17 cellular contexts compared by ENCODE assay signal in the genomic region with DNA sequence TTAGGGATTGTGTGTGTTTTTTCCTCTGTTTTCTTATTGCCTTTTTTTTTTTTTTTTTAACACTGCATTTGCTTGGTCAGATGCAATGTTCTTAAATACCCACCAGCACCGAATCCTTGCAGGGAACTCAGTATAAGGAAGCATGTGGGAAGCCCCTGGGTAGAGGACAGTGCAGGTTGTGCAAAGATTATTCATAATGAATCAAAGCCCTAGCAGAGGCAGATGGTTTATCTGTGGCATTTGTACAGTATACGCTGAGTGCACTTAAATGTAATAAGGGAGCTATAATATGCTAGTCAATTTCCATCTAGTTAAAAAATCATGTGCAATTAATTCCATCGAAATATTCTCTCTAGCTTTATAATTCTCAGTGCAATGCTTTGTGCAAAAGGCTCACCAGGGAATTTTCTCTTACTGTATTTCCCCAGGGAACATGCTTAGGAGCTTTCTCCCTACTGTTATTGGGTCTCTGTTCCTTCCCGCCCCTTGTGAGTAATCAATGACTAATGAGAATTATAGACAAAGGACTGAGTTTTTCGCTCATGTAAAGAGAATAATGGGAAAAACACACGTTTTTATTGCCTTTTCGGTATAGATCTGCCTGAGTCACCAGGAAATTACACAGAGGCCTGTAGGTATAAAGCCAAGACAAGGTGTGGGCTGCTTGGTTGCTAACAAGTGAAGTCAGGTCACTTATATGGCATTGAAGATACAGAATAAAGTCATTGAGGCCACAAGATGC.
DNase-seq lines count a peak whose midpoint lies in the region; ATAC-seq and TF ChIP-seq lines count a peak whose summit lies in the region.
"Had no signal": no experiment of that assay in that cellular context is flagged by ENCODE, and none has a peak within 500 bp of the region (broad histone marks: within the 10 kb centered on the region; RNA-seq: fewer than 3 reads in every experiment).

No MANE protein-coding gene starts in this region.

- ATAC-seq in WTC11: no peak
- ATAC-seq: activated CD8-positive, alpha-beta T cell treated with anti-CD3 and anti-CD28 coated beads for 36 hours; heart left ventricle; stimulated activated memory B cell treated with anti-CD40 and anti-IgM and Interleukin-4, amounts not matched to agents 10 μg/mL and 1 μg/mL and 100 μg/mL, for 72 hours; upper lobe of right lung had no signal

- H3K9me3 ChIP-seq in SK-N-MC (ENCODE audit: low read depth, low read length): no peaks in the 10 kb centered on the region
- H3K9me3 ChIP-seq: upper lobe of right lung had no signal

- DNase-seq in AG09309 (ENCODE audit: low read depth) (peak; percentile 63), HS-5 (ENCODE audit: low read depth) (peak; percentile 94), SK-N-MC (ENCODE audit: low read depth, low spot score) (no peak), iris pigment epithelial cell (ENCODE audit: low read depth) (peak; percentile 17), WTC11 (ENCODE audit: low spot score) (no peak), cerebellar nuclear complex (lab: John Stamatoyannopoulos, UW) (no peak), DMS79 (lab: John Stamatoyannopoulos, UW) (no peak), substantia nigra (lab: John Stamatoyannopoulos, UW) (no peak)
- DNase-seq: activated CD8-positive, alpha-beta T cell treated with anti-CD3 and anti-CD28 coated beads for 36 hours; heart left ventricle; KBM-7; kidney glomerular epithelial cell; occipital lobe; upper lobe of right lung had no signal

- TF ChIP-seq CTCF in AG09309 (IDR thresholded peaks at IDR 0.05; ENCODE audit: control insufficient read depth, insufficient read depth, low read depth, low read length, missing control alignments) (no peak), WTC11 (IDR thresholded peaks at IDR 0.05) (no peak)

- peaks cover 75% of the 10 kb centered on the region for H3K9me3 Mint-ChIP-seq in WTC11
- H3K9me3 Mint-ChIP-seq: activated T-helper 1 cell treated with anti-CD3 and anti-CD28 coated beads, Interleukin-12 subunit alpha, Interleukin-12 subunit beta, Interleukin-2, Interleukin-4 antibody, amounts not matched to agents 30 ng/mL and 10 ng/mL and 1 ng/mL, durations not matched to agents 14 hours and 24 hours and 36 hours; stimulated activated memory B cell treated with anti-CD40 and anti-IgM and Interleukin-4, amounts not matched to agents 10 μg/mL and 1 μg/mL and 100 μg/mL, for 72 hours had no signal

- POLR2A ChIA-PET in WTC11 (lab: Charles Lee): no interaction called here

- H3K4me3 ChIP-seq in AG09309 (ENCODE audit: control insufficient read depth, low read depth, low read length) (no peak overlapping the region), SK-N-MC (peak overlapping the region; percentile 42)
- H3K4me3 ChIP-seq: heart left ventricle, skin epidermis, upper lobe of right lung had no signal

- peaks cover 4% of the 10 kb centered on the region; the same call in 1 of the 2 replicates for H3K27me3 Mint-ChIP-seq in WTC11 (ENCODE audit: low read depth)
- H3K27me3 Mint-ChIP-seq: stimulated activated memory B cell treated with anti-CD40 and anti-IgM and Interleukin-4, amounts not matched to agents 10 μg/mL and 1 μg/mL and 100 μg/mL, for 72 hours had no signal

- H3K9ac ChIP-seq in SK-N-MC (ENCODE audit: insufficient read length): no peak overlapping the region

- no peaks in the 10 kb centered on the region for H3K4me1 Mint-ChIP-seq in WTC11
- H3K4me1 Mint-ChIP-seq: stimulated activated memory B cell treated with anti-CD40 and anti-IgM and Interleukin-4, amounts not matched to agents 10 μg/mL and 1 μg/mL and 100 μg/mL, for 72 hours had no signal

- H3K4me3 Mint-ChIP-seq in WTC11: no peak overlapping the region
- H3K4me3 Mint-ChIP-seq: activated CD8-positive, alpha-beta T cell treated with anti-CD3 and anti-CD28 coated beads for 36 hours; activated T-helper 1 cell treated with anti-CD3 and anti-CD28 coated beads, Interleukin-12 subunit alpha, Interleukin-12 subunit beta, Interleukin-2, Interleukin-4 antibody, amounts not matched to agents 30 ng/mL and 10 ng/mL and 1 ng/mL, durations not matched to agents 14 hours and 24 hours and 36 hours; stimulated activated memory B cell treated with anti-CD40 and anti-IgM and Interleukin-4, amounts not matched to agents 10 μg/mL and 1 μg/mL and 100 μg/mL, for 72 hours had no signal

- H3K27ac ChIP-seq in SK-N-MC (peak overlapping the region; percentile 78), substantia nigra (ENCODE audit: low read depth, low read length, poor library complexity, severe bottlenecking) (no peak overlapping the region)
- H3K27ac ChIP-seq: heart left ventricle, skin epidermis, upper lobe of right lung had no signal

- CTCF ChIA-PET in WTC11 (lab: Charles Lee): no interaction called here

- no peak overlapping the region for H3K27ac Mint-ChIP-seq in WTC11
- H3K27ac Mint-ChIP-seq: activated CD8-positive, alpha-beta T cell treated with anti-CD3 and anti-CD28 coated beads for 36 hours; activated T-helper 1 cell treated with anti-CD3 and anti-CD28 coated beads, Interleukin-12 subunit alpha, Interleukin-12 subunit beta, Interleukin-2, Interleukin-4 antibody, amounts not matched to agents 30 ng/mL and 10 ng/mL and 1 ng/mL, durations not matched to agents 14 hours and 24 hours and 36 hours; stimulated activated memory B cell treated with anti-CD40 and anti-IgM and Interleukin-4, amounts not matched to agents 10 μg/mL and 1 μg/mL and 100 μg/mL, for 72 hours had no signal

- H3K36me3 ChIP-seq in SK-N-MC (ENCODE audit: insufficient read depth, low read length): no peaks in the 10 kb centered on the region
- H3K36me3 ChIP-seq: heart left ventricle, upper lobe of right lung had no signal

- peaks cover 57% of the 10 kb centered on the region for H3K36me3 Mint-ChIP-seq in WTC11
- H3K36me3 Mint-ChIP-seq: stimulated activated memory B cell treated with anti-CD40 and anti-IgM and Interleukin-4, amounts not matched to agents 10 μg/mL and 1 μg/mL and 100 μg/mL, for 72 hours had no signal

TF ChIP-seq in WTC11, 78 proteins besides CTCF, POLR2A, EP300 and RAD21:
- no peak for TF ChIP-seq MXD4 (CRISPR knock-in tag; IDR thresholded peaks at IDR 0.05; ENCODE audit: borderline replicate concordance)
- TF ChIP-seq ZNF317 (CRISPR knock-in tag; IDR thresholded peaks at IDR 0.05; ENCODE audit: borderline replicate concordance, low read depth): no peak
- no peak for TF ChIP-seq ELF4 (CRISPR knock-in tag; IDR thresholded peaks at IDR 0.05; ENCODE audit: low read depth)
- TF ChIP-seq IRF2 (CRISPR knock-in tag; IDR thresholded peaks at IDR 0.05; ENCODE audit: borderline replicate concordance, low read depth): no peak
- TF ChIP-seq, protein P1, sequence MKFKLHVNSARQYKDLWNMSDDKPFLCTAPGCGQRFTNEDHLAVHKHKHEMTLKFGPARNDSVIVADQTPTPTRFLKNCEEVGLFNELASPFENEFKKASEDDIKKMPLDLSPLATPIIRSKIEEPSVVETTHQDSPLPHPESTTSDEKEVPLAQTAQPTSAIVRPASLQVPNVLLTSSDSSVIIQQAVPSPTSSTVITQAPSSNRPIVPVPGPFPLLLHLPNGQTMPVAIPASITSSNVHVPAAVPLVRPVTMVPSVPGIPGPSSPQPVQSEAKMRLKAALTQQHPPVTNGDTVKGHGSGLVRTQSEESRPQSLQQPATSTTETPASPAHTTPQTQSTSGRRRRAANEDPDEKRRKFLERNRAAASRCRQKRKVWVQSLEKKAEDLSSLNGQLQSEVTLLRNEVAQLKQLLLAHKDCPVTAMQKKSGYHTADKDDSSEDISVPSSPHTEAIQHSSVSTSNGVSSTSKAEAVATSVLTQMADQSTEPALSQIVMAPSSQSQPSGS (CRISPR knock-in tag; IDR thresholded peaks at IDR 0.05; ENCODE audit: borderline replicate concordance, low read depth): no peak
- no peak for TF ChIP-seq JAZF1 (CRISPR knock-in tag; IDR thresholded peaks at IDR 0.05)
- TF ChIP-seq ATF1 (CRISPR knock-in tag; IDR thresholded peaks at IDR 0.05): no peak

Comparison
In these comparisons a context has a peak if more than half of its experiments do, and no peak if none do; other contexts are left out.
1. DNase-seq: peak in AG09309 (single experiment), HS-5 (single experiment) and iris pigment epithelial cell (single experiment); none in SK-N-MC (single experiment), WTC11 (single experiment), cerebellar nuclear complex (0 of 2), DMS79 (single experiment) and substantia nigra (0 of 49).